In the genomic region with DNA sequence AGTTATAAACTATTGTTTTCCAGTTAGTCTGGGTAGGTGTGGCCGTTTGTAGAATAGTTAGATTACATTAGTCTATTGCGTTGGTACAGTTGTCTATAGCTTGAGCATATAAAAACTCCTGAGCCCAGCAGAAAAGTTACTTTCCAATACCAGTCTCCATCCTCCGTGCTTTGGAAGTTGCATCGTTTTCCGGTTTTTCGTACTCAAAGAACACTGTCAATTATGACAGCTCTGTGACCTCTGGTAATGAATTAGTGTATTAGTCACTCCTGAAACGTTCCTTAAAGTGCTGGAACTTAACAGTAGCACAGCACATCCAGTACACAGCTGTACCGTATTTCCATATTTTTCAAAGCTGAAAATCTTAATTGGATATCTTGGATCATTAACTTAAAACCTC, we compare ENCODE assay signal across 8 cellular contexts. TPM values are rescaled to one million over a fixed set of nuclear protein-coding genes. Genes with fewer than 3 reads are reported as not detected.
A peak's percentile ranks its signal among the peaks of the same experiment; 100 is the strongest.
DNase-seq lines count a peak whose midpoint lies in the region; ATAC-seq, FAIRE-seq and TF ChIP-seq lines count a peak whose summit lies in the region.

No MANE protein-coding gene starts in this region.

- no peak overlapping the region for H3K9ac ChIP-seq in mammary epithelial cell (ENCODE audit: insufficient read depth, low read length)

- H3K36me3 ChIP-seq in BJ (ENCODE audit: control insufficient read depth, insufficient read depth, low read length), result no peaks in the 10 kb centered on the region
- H3K36me3 ChIP-seq in mammary epithelial cell (ENCODE audit: insufficient read depth, low read length), result no peaks in the 10 kb centered on the region
- peaks cover 0 to 4% (median 2%) of the 10 kb centered on the region in 4 donors for H3K36me3 ChIP-seq in upper lobe of left lung

- BruUV-seq in mammary epithelial cell (replicated peaks; lab: Mats Ljungman, UMichigan), result TSS peak; percentile 55

- CTCF ChIA-PET in BJ (lab: Yijun Ruan, JAX), result interaction anchor here (1.1 to 6.1 kb wide), 7 partner anchors 13 to 130 kb away, joined by 3 to 41 read pairs (median 6); a partner anchor contains a TSS
- CTCF ChIA-PET in mammary epithelial cell (lab: Charles Lee; ENCODE audit: low non-redundant PET), result interaction anchor here (1.1 kb wide), 1 partner anchor 156 kb away, joined by 4 read pairs; no protein-coding TSS in a partner anchor

- H4K20me1 ChIP-seq in mammary epithelial cell (ENCODE audit: insufficient read depth, low read length), result no peaks in the 10 kb centered on the region

- WGBS in mammary epithelial cell (ENCODE audit: low coverage, missing lambda C conversion rate), result 6% methylated on average over 8 of the region's 8 CpGs
- WGBS in lower leg skin, 2 donors, result 2 to 6% methylated on average over 8 of the region's 8 CpGs
- WGBS in upper lobe of left lung, 2 donors, result 6 to 7% methylated on average over 8 of the region's 8 CpGs

- dilution Hi-C loops in mammary epithelial cell (cut with HindIII; ENCODE audit: low sequenced_read_pairs), result no loop called here

- H2AFZ ChIP-seq in mammary epithelial cell (ENCODE audit: low read depth, low read length), result peak overlapping the region; percentile 99

- peak overlapping the region; percentile 56 for H3K27ac ChIP-seq in mammary epithelial cell (ENCODE audit: insufficient read depth, low read depth, low read length)
- H3K27ac ChIP-seq in upper lobe of left lung, result peak overlapping the region; percentile 97 to 98 (median 98)

- FAIRE-seq in urothelium cell line (lab: Jason Lieb, UNC), result no peak

- H3K9me3 ChIP-seq in mammary epithelial cell (replicated peaks; ENCODE audit: insufficient read depth, low read length) (no peaks in the 10 kb centered on the region), upper lobe of left lung (no peaks in the 10 kb centered on the region)

- H3K4me3 ChIP-seq in BJ (ENCODE audit: low read depth, low read length) (peak overlapping the region; percentile 89), mammary epithelial cell (replicated peaks in 1 of 3; ENCODE audit: insufficient read depth in 1 of 3, low read depth in 2 of 3, low read length in 3 of 3) (peak overlapping the region; percentile 86 to 94 (median 89)), lower leg skin (ENCODE audit: low read depth, poor library complexity, severe bottlenecking) (peak overlapping the region; percentile 98), upper lobe of left lung (peak overlapping the region; percentile 68 to 93 (median 77))
- H3K4me3 ChIP-seq in Jurkat, Clone E6-1 (ENCODE audit: low read length), result peak overlapping the region; percentile 68

- intact Hi-C loops in mammary epithelial cell (cut with micrococcal nuclease), result no loop called here
- intact Hi-C loops in lower leg skin (cut with DNase I; ENCODE audit: low total_unique reads), result no loop called here
- intact Hi-C loops in posterior vena cava (cut with DNase I), result loop anchor here in 1 of 2 donors (5.0 kb wide), 1 partner anchor 39 kb away; a partner anchor contains a TSS

- ATAC-seq in upper lobe of left lung (ENCODE audit: low FRiP score in 2 of 2), result peak in 1 of 2 donors; percentile 62

- TF ChIP-seq POLR2A in lower leg skin (IDR thresholded peaks at IDR 0.05) (no peak), upper lobe of left lung (IDR thresholded peaks at IDR 0.05) (no peak)

- H3K4me1 ChIP-seq in mammary epithelial cell (ENCODE audit: insufficient read depth, low read length), result peaks cover 16% of the 10 kb centered on the region
- H3K4me1 ChIP-seq in upper lobe of left lung, result peaks cover 21 to 31% (median 22%) of the 10 kb centered on the region in 4 donors

- H3K4me2 ChIP-seq in mammary epithelial cell (ENCODE audit: insufficient read depth, low read depth, low read length), result peak overlapping the region; percentile 85

- TF ChIP-seq EP300 in upper lobe of left lung (IDR thresholded peaks at IDR 0.05), result peak in 1 of 4 donors; percentile 2

- TF ChIP-seq CTCF in BJ (IDR thresholded peaks at IDR 0.05; ENCODE audit: insufficient read depth, low read depth, low read length) (no peak), mammary epithelial cell (conservative IDR thresholded peaks at IDR 0.05 in 1 of 2, IDR thresholded peaks at IDR 0.05 in 1 of 2; ENCODE audit: extremely low read depth in 1 of 2, insufficient read depth in 1 of 2, low read depth in 1 of 2, low read length in 2 of 2) (no peak), lower leg skin (IDR thresholded peaks at IDR 0.05) (no peak), upper lobe of left lung (IDR thresholded peaks at IDR 0.05) (no peak)

- H3K27me3 ChIP-seq in BJ (ENCODE audit: control insufficient read depth, insufficient read depth, low read length) (no peaks in the 10 kb centered on the region), mammary epithelial cell (ENCODE audit: insufficient read depth, low read length) (no peaks in the 10 kb centered on the region), upper lobe of left lung (peaks cover 0 to 3% (median 0%) of the 10 kb centered on the region in 4 donors)

- peaks cover 41% of the 10 kb centered on the region for H3K79me2 ChIP-seq in mammary epithelial cell (ENCODE audit: insufficient read depth, low read length)

- DNase-seq in BJ (ENCODE audit: low read depth) (no peak), mammary epithelial cell (peak; percentile 49), lower leg skin (ENCODE audit: low spot score in 2 of 2) (no peak), upper lobe of left lung (no peak), posterior vena cava (ENCODE audit: low spot score) (no peak), urothelium cell line (ENCODE audit: low spot score) (no peak), ureter (ENCODE audit: low spot score) (no peak)
- DNase-seq in Jurkat, Clone E6-1 (ENCODE audit: low read depth, low spot score), result no peak

- in situ Hi-C loops in mammary epithelial cell (cut with MboI; ENCODE audit: low sequenced_read_pairs in 2 of 2), result no loop called here

- POLR2A ChIA-PET in BJ (lab: Charles Lee), result interaction anchor here (0.6 kb wide), 1 partner anchor 53 kb away, joined by 8 read pairs; no protein-coding TSS in a partner anchor

RNA-seq across cellular contexts. Expression of a gene that starts 0.8 kb away (rescaled TPM):
- polyA plus RNA-seq in BJ (2011; rRNA removed) (3.4 and 5.7 TPM in 2 replicates), mammary epithelial cell (1.9 TPM)
- 2.0 and 3.0 TPM in 2 replicates for polyA minus RNA-seq in BJ (2011; rRNA and poly(A)+ RNA removed)
- 2.7 TPM for polyA plus RNA-seq in Jurkat, Clone E6-1 (2012; ENCODE audit: insufficient read depth, insufficient read length)
- total RNA-seq in mammary epithelial cell (1 to 10 TPM; 8.7 to 9.7 TPM), lower leg skin (10 to 100 TPM; 11.5 to 21.2 (median 15.2) TPM), upper lobe of left lung (10 to 100 TPM; 10.5 to 69.1 (median 14.0) TPM), posterior vena cava (10 to 100 TPM; 12.6 to 13.0 TPM), ureter (17.9 TPM)
- polyA minus RNA-seq in mammary epithelial cell, result 4.3 TPM

RNA-seq across cellular contexts. Expression of a gene that starts 38.9 kb away (rescaled TPM):
- polyA plus RNA-seq in BJ (2011; rRNA removed) (0.17 and 0.18 TPM in 2 replicates), mammary epithelial cell (not detected)
- polyA minus RNA-seq in BJ (2011; rRNA and poly(A)+ RNA removed), result 0.09 and 0.10 TPM in 2 replicates
- polyA plus RNA-seq in Jurkat, Clone E6-1 (2012; ENCODE audit: insufficient read depth, insufficient read length), result 0.48 TPM
- total RNA-seq in mammary epithelial cell (under 1 TPM in 1 of 2 donors, not detected in 1; 0.17 TPM), lower leg skin (10 to 100 TPM in 3 of 4 donors, 1 to 10 TPM in 1; 6.1 to 24.1 (median 11.4) TPM), upper lobe of left lung (100 to 1,000 TPM in 4 of 6 donors, 10 to 100 TPM in 2; 39.8 to 177 (median 128) TPM), posterior vena cava (10 to 100 TPM; 71.5 to 76.9 TPM), ureter (34.4 TPM)
- polyA minus RNA-seq in mammary epithelial cell, result not detected

RNA-seq across cellular contexts. Expression of a gene that starts 49.0 kb away (rescaled TPM):
- polyA plus RNA-seq in BJ (2011; rRNA removed) (not detected in 2 replicates), mammary epithelial cell (not detected)
- not detected in 2 replicates for polyA minus RNA-seq in BJ (2011; rRNA and poly(A)+ RNA removed)
- not detected for polyA plus RNA-seq in Jurkat, Clone E6-1 (2012; ENCODE audit: insufficient read depth, insufficient read length)
- total RNA-seq in mammary epithelial cell (not detected), lower leg skin (1 to 10 TPM in 1 of 4 donors, under 1 TPM in 3; 0.30 to 2.3 (median 0.55) TPM), upper lobe of left lung (10 to 100 TPM; 32.5 to 55.3 (median 40.2) TPM), posterior vena cava (1 to 10 TPM; 1.1 to 1.2 TPM), ureter (215 TPM)
- polyA minus RNA-seq in mammary epithelial cell, result not detected

Comparison
In these comparisons a context has a peak if more than half of its experiments do, and no peak if none do; other contexts are left out.
1. RNA of a gene that starts 38.9 kb away (total RNA-seq): 39.8 to 177 TPM in upper lobe of left lung, 71.5 to 76.9 TPM in posterior vena cava, 34.4 TPM in ureter (single experiment) and 6.1 to 24.1 TPM in lower leg skin; 0.17 TPM in mammary epithelial cell; every median in the first group is over 4 times any median in the second.
2. RNA of a gene that starts 49.0 kb away (total RNA-seq): 215 TPM in ureter (single experiment) and 32.5 to 55.3 TPM in upper lobe of left lung; 1.1 to 1.2 TPM in posterior vena cava, 0.30 to 2.3 TPM in lower leg skin and not detected in mammary epithelial cell; every median in the first group is over 10 times any median in the second.
3. Peak in every context shown above with its lines, with median percentiles within 50 percentile points of each other: H3K4me3 ChIP-seq.